In genomic region chr11:47636331-47636730, GRCh38 we compare ENCODE assay signal across 12 cellular contexts. TPM values are rescaled to one million over a fixed set of nuclear protein-coding genes. Genes with fewer than 3 reads are reported as not detected.
"Had no signal": no experiment of that assay in that cellular context is flagged by ENCODE, and none has a peak within 500 bp of the region (broad histone marks: within the 10 kb centered on the region; RNA-seq: fewer than 3 reads in every experiment).

No MANE protein-coding gene starts in this region.

RNA-seq across cellular contexts. Expression of gene C1QTNF4, which starts 42.1 kb away (rescaled TPM):
- total RNA-seq: natural killer cell treated with Interleukin-12 subunit alpha and Interleukin-12 subunit beta and Interleukin-15 and Interleukin-18, amount 100 ng/mL, for 72 hours; renal cortical epithelial cell had no signal
- polyA plus RNA-seq: naive thymus-derived CD4-positive, alpha-beta T cell had no signal

RNA-seq across cellular contexts. Expression of gene FAM180B, which starts 49.9 kb away (rescaled TPM):
- total RNA-seq: osteoblast, ovary, prostate gland, renal cortical epithelial cell, right lobe of liver, smooth muscle cell, spleen had no signal
- polyA plus RNA-seq: naive thymus-derived CD4-positive, alpha-beta T cell; naive thymus-derived CD8-positive, alpha-beta T cell; neural cell; pancreas; smooth muscle cell had no signal
